In the genomic region with DNA sequence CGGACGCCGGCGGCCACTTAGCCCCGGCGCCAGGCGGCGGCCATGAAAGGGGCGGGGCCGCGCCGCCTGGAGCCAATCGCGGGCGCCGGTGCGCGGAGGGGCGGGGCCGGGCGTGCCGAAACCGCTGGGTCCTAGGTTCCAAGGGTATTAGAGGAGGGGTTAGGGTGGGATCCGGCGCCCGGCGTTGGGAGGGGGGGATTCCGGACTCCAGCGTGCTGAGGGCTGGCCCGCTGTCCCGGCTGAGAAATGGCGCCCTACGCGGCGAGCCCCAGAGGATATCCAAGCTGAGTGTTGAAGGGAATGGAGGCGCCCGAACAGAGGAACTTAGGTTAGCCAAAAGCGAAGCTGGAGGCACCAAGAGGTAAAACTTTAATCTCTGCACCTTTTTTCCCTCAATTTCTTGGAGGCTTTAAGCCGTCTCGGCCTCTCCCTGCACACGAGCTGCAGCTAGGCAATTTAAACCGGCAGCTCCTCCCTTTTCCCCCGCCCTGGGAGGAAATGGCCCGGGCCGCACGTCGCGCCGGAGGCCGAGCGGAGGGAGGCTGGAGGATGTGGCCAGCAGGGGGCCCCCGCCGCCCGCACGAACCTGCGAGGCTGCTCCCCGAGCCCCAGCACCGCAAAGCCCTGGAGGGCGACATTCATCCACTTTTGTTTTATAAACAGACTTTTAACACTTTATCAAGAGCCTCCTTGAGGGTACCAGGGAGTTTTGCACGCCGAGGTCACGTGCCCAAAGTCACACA, we compare ENCODE assay signal across 8 cellular contexts. TPM values are rescaled to one million over a fixed set of nuclear protein-coding genes. Genes with fewer than 3 reads are reported as not detected.
DNase-seq lines count a peak whose midpoint lies in the region; ATAC-seq, FAIRE-seq and TF ChIP-seq lines count a peak whose summit lies in the region.

A gene with protein sequence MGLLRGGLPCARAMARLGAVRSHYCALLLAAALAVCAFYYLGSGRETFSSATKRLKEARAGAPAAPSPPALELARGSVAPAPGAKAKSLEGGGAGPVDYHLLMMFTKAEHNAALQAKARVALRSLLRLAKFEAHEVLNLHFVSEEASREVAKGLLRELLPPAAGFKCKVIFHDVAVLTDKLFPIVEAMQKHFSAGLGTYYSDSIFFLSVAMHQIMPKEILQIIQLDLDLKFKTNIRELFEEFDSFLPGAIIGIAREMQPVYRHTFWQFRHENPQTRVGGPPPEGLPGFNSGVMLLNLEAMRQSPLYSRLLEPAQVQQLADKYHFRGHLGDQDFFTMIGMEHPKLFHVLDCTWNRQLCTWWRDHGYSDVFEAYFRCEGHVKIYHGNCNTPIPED (minus strand): TSS at position 44 of the 743 bp plus-strand sequence. CDS start 101 bp downstream, outside the sequence.

- H3K27ac ChIP-seq in keratinocyte (ENCODE audit: control insufficient read depth, insufficient read depth, low read length): peak within 1 kb of the TSS; percentile 53

- peak; percentile 95 for DNase-seq in AG20443 (ENCODE audit: low spot score)
- DNase-seq in NCI-H226: peak; percentile 79
- DNase-seq in activated CD4-positive, CD25-positive, alpha-beta regulatory T cell treated with anti-CD3 and anti-CD28 coated beads, Interleukin-2, amount 50 U/mL, for 16 hours (ENCODE audit: low read depth, low spot score): peak; percentile 76
- DNase-seq in central memory CD8-positive, alpha-beta T cell (ENCODE audit: low spot score in 2 of 2): peak; percentile 83
- DNase-seq in keratinocyte (ENCODE audit: low read depth, low spot score): peak; percentile 21
- DNase-seq in stimulated activated CD4-positive, alpha-beta T cell treated with anti-CD3 and anti-CD28 coated beads, Interleukin-12 subunit alpha, Interleukin-12 subunit beta, amount 100 ng/mL, for 48 hours (ENCODE audit: low read depth in 2 of 3, low spot score in 1 of 3): peak; percentile 82 to 89 (median 87)

- H4K20me1 ChIP-seq in keratinocyte (ENCODE audit: control insufficient read depth, extremely low read depth, insufficient read depth, low read length): no peaks in the 10 kb centered on the region

- H3K9me3 ChIP-seq in keratinocyte (ENCODE audit: control insufficient read depth, low read depth, low read length): no peaks in the 10 kb centered on the region

- peaks cover 17% of the 10 kb centered on the region for H3K4me1 ChIP-seq in keratinocyte (ENCODE audit: control insufficient read depth, extremely low read depth, insufficient read depth, low read length)

- H3K27me3 ChIP-seq in keratinocyte (ENCODE audit: control insufficient read depth, extremely low read depth, insufficient read depth, low read length): no peaks in the 10 kb centered on the region

- peak within 1 kb of the TSS; percentile 65 to 89 (median 77) for H3K4me3 ChIP-seq in keratinocyte (ENCODE audit: control insufficient read depth in 2 of 3, extremely low read depth in 1 of 3, insufficient read depth in 2 of 3, low read depth in 1 of 3, low read length in 3 of 3)

- H3K4me1 Mint-ChIP-seq in central memory CD8-positive, alpha-beta T cell: peaks cover 28% of the 10 kb centered on the region

- peaks cover 16% of the 10 kb centered on the region for H3K79me2 ChIP-seq in keratinocyte (ENCODE audit: control insufficient read depth, insufficient read depth, low read length)

- H3K9me3 Mint-ChIP-seq in central memory CD8-positive, alpha-beta T cell: no peaks in the 10 kb centered on the region

- peaks cover 0 to 2% of the 10 kb centered on the region in 2 experiments for H3K36me3 ChIP-seq in keratinocyte (ENCODE audit: control insufficient read depth in 2 of 2, extremely low read depth in 1 of 2, insufficient read depth in 2 of 2, low read length in 2 of 2)

- H3K9me1 ChIP-seq in keratinocyte (ENCODE audit: control insufficient read depth, extremely low read depth, insufficient read depth, low read length): no peaks in the 10 kb centered on the region

- peak within 1 kb of the TSS; percentile 77 for H2AFZ ChIP-seq in keratinocyte (ENCODE audit: control insufficient read depth, low read length)

- peak; percentile 13 for FAIRE-seq in keratinocyte (lab: Jason Lieb, UNC)

- H3K4me2 ChIP-seq in keratinocyte (ENCODE audit: control insufficient read depth, extremely low read depth, insufficient read depth, low read depth, low read length): peak within 1 kb of the TSS; percentile 92

- dilution Hi-C loops in keratinocyte (cut with MboI; ENCODE audit: extremely low pct_ligation_motif_present, low sequenced_read_pairs): no loop called here

- peak; percentile 79 to 94 (median 89) for TF ChIP-seq CTCF in keratinocyte (optimal IDR thresholded peaks at IDR 0.05 in 1 of 3, IDR thresholded peaks at IDR 0.05 in 1 of 3, conservative IDR thresholded peaks at IDR 0.05 in 1 of 3; ENCODE audit: extremely low read depth in 1 of 3, insufficient read depth in 2 of 3, low read length in 3 of 3)

- no peaks in the 10 kb centered on the region for H3K27me3 Mint-ChIP-seq in central memory CD8-positive, alpha-beta T cell

- H3K36me3 Mint-ChIP-seq in central memory CD8-positive, alpha-beta T cell (ENCODE audit: insufficient read depth): peaks cover 12% of the 10 kb centered on the region

- peak within 1 kb of the TSS; percentile 44 for H3K27ac Mint-ChIP-seq in central memory CD8-positive, alpha-beta T cell (ENCODE audit: low read depth)

- H3K9ac ChIP-seq in keratinocyte (ENCODE audit: control insufficient read depth, extremely low read depth, insufficient read depth, low read length): peak within 1 kb of the TSS; percentile 72

- ATAC-seq in GM19023 (IDR thresholded peaks at IDR 0.05; ENCODE audit: unreplicated experiment): peak; percentile 87
- ATAC-seq in HG03280 (IDR thresholded peaks at IDR 0.05; ENCODE audit: unreplicated experiment): peak; percentile 80
- peak; percentile 86 for ATAC-seq in central memory CD8-positive, alpha-beta T cell (replicated peaks; ENCODE audit: extremely low read depth, poor library complexity, severe bottlenecking)

- H3K4me3 Mint-ChIP-seq in central memory CD8-positive, alpha-beta T cell: peak within 1 kb of the TSS; percentile 81

RNA-seq across cellular contexts. Expression of the gene that starts here (rescaled TPM):
- polyA plus RNA-seq in keratinocyte: 11.1 to 16.4 TPM (median 12.6 TPM) in 3 replicates
- 6.7 TPM for polyA plus RNA-seq in keratinocyte (2011; ENCODE audit: low read depth)
- 8.6 and 10.1 TPM in 2 replicates for polyA plus RNA-seq in keratinocyte (2011; cell fraction: cytosol; rRNA removed)
- polyA plus RNA-seq in keratinocyte (2011; cell fraction: nucleus; rRNA removed): 19.3 and 21.0 TPM in 2 replicates
- polyA plus RNA-seq in keratinocyte (2012; ENCODE audit: low replicate concordance): 6.8 and 11.2 TPM in 2 replicates
- 8.8 to 30.0 TPM (median 9.0 TPM) in 3 replicates for polyA minus RNA-seq in keratinocyte
- 16.7 TPM for polyA minus RNA-seq in keratinocyte (2011; cell fraction: cytosol; rRNA and poly(A)+ RNA removed)
- polyA minus RNA-seq in keratinocyte (2011; cell fraction: nucleus; rRNA and poly(A)+ RNA removed): 20.3 and 24.7 TPM in 2 replicates

Comparison
In these comparisons a context has a peak if more than half of its experiments do, and no peak if none do; other contexts are left out.
1. Peak in every context shown above with its lines: DNase-seq, ATAC-seq, H3K4me3 ChIP-seq and H3K27ac ChIP-seq.
2. DNase-seq: peak in every context shown above with its lines; median percentile 95 in AG20443; 87 in stimulated activated CD4-positive, alpha-beta T cell treated with anti-CD3 and anti-CD28 coated beads, Interleukin-12 subunit alpha, Interleukin-12 subunit beta, amount 100 ng/mL, for 48 hours; 83 in central memory CD8-positive, alpha-beta T cell; 79 in NCI-H226; 76 in activated CD4-positive, CD25-positive, alpha-beta regulatory T cell treated with anti-CD3 and anti-CD28 coated beads, Interleukin-2, amount 50 U/mL, for 16 hours; 21 in keratinocyte.